ENCODE assay signal across 8 cellular contexts in the genomic region with DNA sequence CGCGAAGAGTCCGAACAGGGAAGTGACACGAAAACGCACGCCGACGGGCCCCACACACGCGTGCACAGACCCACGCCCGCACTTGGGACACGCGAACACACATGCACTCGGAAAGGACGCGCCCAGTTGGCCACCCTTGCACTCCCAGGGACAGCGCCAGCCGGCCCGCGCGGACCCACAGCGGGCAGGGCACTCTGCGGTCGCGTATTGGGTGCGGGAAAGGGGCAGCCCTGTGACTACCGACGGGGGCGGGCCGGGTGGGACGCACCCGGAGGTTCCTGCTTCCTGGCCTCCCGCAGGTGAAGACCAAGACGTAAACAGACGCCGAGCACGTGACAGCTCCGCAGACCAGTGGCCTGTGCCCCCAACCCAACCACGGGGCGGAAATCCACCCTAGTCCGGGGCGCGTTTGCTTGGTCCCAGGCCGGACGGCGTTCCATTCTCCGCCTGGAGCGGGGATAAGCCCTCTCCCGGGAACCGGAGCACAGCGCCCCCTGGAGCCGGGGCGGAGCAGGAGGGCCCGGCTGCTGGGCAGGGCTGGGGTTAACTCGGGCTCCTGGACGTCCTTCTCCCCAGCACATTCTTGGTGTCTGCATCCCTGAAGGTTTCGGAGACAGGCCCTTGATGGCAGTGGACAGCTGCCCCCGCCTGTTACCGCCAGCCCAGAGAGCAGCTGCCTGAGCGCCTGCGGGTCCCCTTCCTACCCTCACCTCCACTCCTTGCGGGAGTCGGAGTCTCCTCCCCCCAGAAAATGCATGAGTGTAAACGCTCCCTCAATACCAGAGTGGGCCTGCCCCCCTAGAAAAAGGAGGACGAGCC. TPM values are rescaled to one million over a fixed set of nuclear protein-coding genes. Genes with fewer than 3 reads are reported as not detected.
DNase-seq lines count a peak whose midpoint lies in the region; ATAC-seq and TF ChIP-seq lines count a peak whose summit lies in the region.

No MANE protein-coding gene starts in this region.

- TF ChIP-seq CTCF in HFFc6 (IDR thresholded peaks at IDR 0.05) (peak; percentile 97), lower leg skin (IDR thresholded peaks at IDR 0.05) (peak in 1 of 3 donors; percentile 75)

- intact Hi-C loops in lower leg skin (cut with DNase I; ENCODE audit: low total_unique reads): no loop called here

- no peak for TF ChIP-seq POLR2A in lower leg skin (IDR thresholded peaks at IDR 0.05)

- H3K9me3 Mint-ChIP-seq in HFFc6: no peaks in the 10 kb centered on the region

- H3K36me3 Mint-ChIP-seq in HFFc6 (ENCODE audit: low read depth): peaks cover 11% of the 10 kb centered on the region; the same call in 1 of the 2 replicates

- ATAC-seq in GM18873 (IDR thresholded peaks at IDR 0.05; ENCODE audit: low FRiP score, unreplicated experiment): no peak

- H3K27ac Mint-ChIP-seq in HFFc6: peak overlapping the region; percentile 95

- peak overlapping the region; percentile 60 for H3K4me3 ChIP-seq in lower leg skin (ENCODE audit: low read depth, poor library complexity, severe bottlenecking)

- 0% methylated on average over 15 to 51 of the region's 66 CpGs for WGBS in lower leg skin, 2 donors

- H3K27me3 Mint-ChIP-seq in HFFc6 (ENCODE audit: insufficient read depth): no peaks in the 10 kb centered on the region; the same call in none of the 2 replicates

- DNase-seq in GF-D8 (lab: John Stamatoyannopoulos, UW) (peak; percentile 41), HFFc6 (peak; percentile 69), NCI-H345 (lab: John Stamatoyannopoulos, UW) (peak; percentile 69), dermis blood vessel endothelial cell (peak; percentile 82), lower leg skin (ENCODE audit: low spot score in 2 of 2) (peak; percentile 64 to 95)
- DNase-seq in activated CD4-positive, alpha-beta T cell treated with anti-CD3 and anti-CD28 coated beads, Interleukin-2, amount 50 U/mL, for 24 hours (ENCODE audit: low read depth in 1 of 2, low spot score in 1 of 2): peak; percentile 40 to 55
- peak; percentile 55 to 71 for DNase-seq in stimulated activated CD4-positive, alpha-beta T cell treated with anti-CD3 and anti-CD28 coated beads, Interleukin-4, amount 100 ng/mL, for 4 hours

- H3K4me1 Mint-ChIP-seq in HFFc6 (ENCODE audit: low read depth): peaks cover 34% of the 10 kb centered on the region

- H3K4me3 Mint-ChIP-seq in HFFc6: peak overlapping the region; percentile 90

RNA-seq across cellular contexts. Expression of gene LZTS2, which starts 2.0 kb away (rescaled TPM):
- total RNA-seq in HFFc6 (2021; fragmentation: NEBNext Ultra II Directional; extraction: Animal tissue kit (Norgen Biotek cat#: 25700)): 10 to 100 TPM; 66.8 to 80.5 (median 74.6) TPM
- total RNA-seq in dermis blood vessel endothelial cell (43.6 and 57.8 TPM in 2 replicates), lower leg skin (10 to 100 TPM; 58.9 to 81.4 (median 71.2) TPM)

RNA-seq across cellular contexts. Expression of gene TWNK, which starts 10.2 kb away (rescaled TPM):
- total RNA-seq in HFFc6 (2021; fragmentation: NEBNext Ultra II Directional; extraction: Animal tissue kit (Norgen Biotek cat#: 25700)): 1 to 10 TPM; 5.7 to 9.5 (median 7.0) TPM
- total RNA-seq in dermis blood vessel endothelial cell (7.7 and 8.8 TPM in 2 replicates), lower leg skin (1 to 10 TPM; 4.2 to 9.2 (median 6.4) TPM)

RNA-seq across cellular contexts. Expression of gene MRPL43, which starts 10.3 kb away (rescaled TPM):
- total RNA-seq in HFFc6 (2021; fragmentation: NEBNext Ultra II Directional; extraction: Animal tissue kit (Norgen Biotek cat#: 25700)): 100 to 1,000 TPM; 101 to 120 (median 115) TPM
- total RNA-seq in dermis blood vessel endothelial cell (50.4 and 50.6 TPM in 2 replicates), lower leg skin (100 to 1,000 TPM in 2 of 4 donors, 10 to 100 TPM in 2; 82.2 to 132 (median 100) TPM)

RNA-seq across cellular contexts. Expression of gene SEMA4G, which starts 28.3 kb away (rescaled TPM):
- total RNA-seq in HFFc6 (2021; fragmentation: NEBNext Ultra II Directional; extraction: Animal tissue kit (Norgen Biotek cat#: 25700)): 1 to 10 TPM; 1.2 to 2.2 (median 1.9) TPM
- 1.9 and 2.6 TPM in 2 replicates for total RNA-seq in dermis blood vessel endothelial cell
- 10 to 100 TPM; 15.3 to 31.9 (median 23.6) TPM for total RNA-seq in lower leg skin

RNA-seq across cellular contexts. Expression of gene PDZD7, which starts 33.4 kb away (rescaled TPM):
- 1 to 10 TPM; 1.1 to 1.9 (median 1.2) TPM for total RNA-seq in HFFc6 (2021; fragmentation: NEBNext Ultra II Directional; extraction: Animal tissue kit (Norgen Biotek cat#: 25700))
- total RNA-seq in dermis blood vessel endothelial cell (0.34 and 0.88 TPM in 2 replicates), lower leg skin (1 to 10 TPM; 1.5 to 9.0 (median 3.5) TPM)
